ENCODE assay signal across 23 cellular contexts in the genomic region with DNA sequence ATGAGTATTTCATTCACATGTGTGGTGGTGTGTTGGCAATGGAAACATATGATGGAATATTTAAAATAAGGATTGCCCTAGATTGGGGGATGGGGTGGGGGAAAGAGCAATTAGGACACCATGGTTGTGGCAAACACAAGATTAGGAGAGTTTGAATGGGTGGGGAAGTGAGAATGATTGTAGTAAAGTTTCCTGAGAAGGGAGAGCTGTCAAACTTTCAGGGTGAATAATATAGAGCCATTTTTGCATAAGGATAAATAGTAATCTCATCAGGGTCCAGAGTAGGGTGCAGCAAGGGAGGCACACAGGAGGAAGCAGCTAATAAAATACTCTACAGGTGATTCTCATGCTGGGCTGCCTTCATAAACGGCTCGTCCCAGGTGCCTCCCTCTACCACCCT.
DNase-seq lines count a peak whose midpoint lies in the region; ATAC-seq and TF ChIP-seq lines count a peak whose summit lies in the region.
"Had no signal": no experiment of that assay in that cellular context is flagged by ENCODE, and none has a peak within 500 bp of the region (broad histone marks: within the 10 kb centered on the region; RNA-seq: fewer than 3 reads in every experiment).

No MANE protein-coding gene starts in this region.

- no peaks in the 10 kb centered on the region for H4K20me1 ChIP-seq in OCI-LY3 (ENCODE audit: insufficient read depth, low read length)
- H4K20me1 ChIP-seq: BLaER1 treated with 17β-estradiol and CSF1 and Interleukin-3, amounts not matched to agents 10 nM and 100 nM had no signal

- H3K4me3 Mint-ChIP-seq in osteocyte (ENCODE audit: unreplicated experiment): no peak overlapping the region
- H3K4me3 Mint-ChIP-seq in activated CD8-positive, alpha-beta memory T cell treated with anti-CD3 and anti-CD28 coated beads, Interleukin-2, amount 10 ng/mL, durations not matched to agents 7 days and 5 days: no peak overlapping the region
- H3K4me3 Mint-ChIP-seq: CD8-positive, alpha-beta T cell; GM23338 had no signal

- no peaks in the 10 kb centered on the region for H3K27me3 ChIP-seq in OCI-LY3 (ENCODE audit: low read depth, low read length)
- H3K27me3 ChIP-seq: BLaER1 treated with 17β-estradiol and CSF1 and Interleukin-3, amounts not matched to agents 10 nM and 100 nM had no signal

- TF ChIP-seq CTCF in OCI-LY3 (IDR thresholded peaks at IDR 0.05; ENCODE audit: low read depth, low read length) (no peak), osteocyte (IDR thresholded peaks at IDR 0.05) (no peak)

- peak overlapping the region; percentile 49 for H3K4me2 ChIP-seq in OCI-LY3 (ENCODE audit: low read length)
- H3K4me2 ChIP-seq: BLaER1 treated with 17β-estradiol and CSF1 and Interleukin-3, amounts not matched to agents 10 nM and 100 nM; GM23338 had no signal

- H3K9ac ChIP-seq in OCI-LY3 (ENCODE audit: low read length): no peak overlapping the region
- H3K9ac ChIP-seq: BLaER1 treated with 17β-estradiol and CSF1 and Interleukin-3, amounts not matched to agents 10 nM and 100 nM had no signal

- peaks cover 3% of the 10 kb centered on the region for H3K9me3 Mint-ChIP-seq in osteocyte (ENCODE audit: unreplicated experiment)
- no peaks in the 10 kb centered on the region for H3K9me3 Mint-ChIP-seq in activated CD8-positive, alpha-beta memory T cell treated with anti-CD3 and anti-CD28 coated beads, Interleukin-2, amount 10 ng/mL, durations not matched to agents 7 days and 5 days (ENCODE audit: low read depth)
- H3K9me3 Mint-ChIP-seq: CD8-positive, alpha-beta T cell; GM23338 had no signal

- peak overlapping the region; percentile 37 for H3K27ac ChIP-seq in OCI-LY3 (ENCODE audit: low read length)
- H3K27ac ChIP-seq: BLaER1 treated with 17β-estradiol and CSF1 and Interleukin-3, amounts not matched to agents 10 nM and 100 nM had no signal

- no peaks in the 10 kb centered on the region for H3K36me3 ChIP-seq in OCI-LY3 (replicated peaks; ENCODE audit: low read depth, low read length)
- H3K36me3 ChIP-seq: BLaER1 treated with 17β-estradiol and CSF1 and Interleukin-3, amounts not matched to agents 10 nM and 100 nM had no signal

- no peaks in the 10 kb centered on the region for H3K9me3 ChIP-seq in OCI-LY3 (ENCODE audit: insufficient read depth, low read length)
- H3K9me3 ChIP-seq: BLaER1 treated with 17β-estradiol and CSF1 and Interleukin-3, amounts not matched to agents 10 nM and 100 nM had no signal

- peak; percentile 60 for ATAC-seq in GM19395 (IDR thresholded peaks at IDR 0.05; ENCODE audit: unreplicated experiment)
- ATAC-seq in HG02678 (IDR thresholded peaks at IDR 0.05; ENCODE audit: unreplicated experiment): peak; percentile 26
- ATAC-seq in HG02852 (IDR thresholded peaks at IDR 0.05; ENCODE audit: unreplicated experiment): no peak
- ATAC-seq in activated CD8-positive, alpha-beta memory T cell treated with anti-CD3 and anti-CD28 coated beads, Interleukin-2, amount 10 ng/mL, durations not matched to agents 7 days and 5 days: no peak
- ATAC-seq in HG03460 (IDR thresholded peaks at IDR 0.05; ENCODE audit: unreplicated experiment): no peak
- ATAC-seq: CD8-positive, alpha-beta T cell; GM23338; HCT116 had no signal

- no peaks in the 10 kb centered on the region for H3K36me3 Mint-ChIP-seq in osteocyte (ENCODE audit: unreplicated experiment)
- H3K36me3 Mint-ChIP-seq in activated CD8-positive, alpha-beta memory T cell treated with anti-CD3 and anti-CD28 coated beads, Interleukin-2, amount 10 ng/mL, durations not matched to agents 7 days and 5 days: no peaks in the 10 kb centered on the region
- H3K36me3 Mint-ChIP-seq: CD8-positive, alpha-beta T cell had no signal

- CTCF ChIA-PET in activated CD8-positive, alpha-beta memory T cell treated with anti-CD3 and anti-CD28 coated beads, Interleukin-2, amount 10 ng/mL, durations not matched to agents 7 days and 5 days (lab: Charles Lee): no interaction called here

- no peak for DNase-seq in osteocyte (ENCODE audit: extremely low spot score, unreplicated experiment)
- no peak for DNase-seq in activated CD8-positive, alpha-beta memory T cell treated with anti-CD3 and anti-CD28 coated beads, Interleukin-2, amount 10 ng/mL, durations not matched to agents 7 days and 5 days
- DNase-seq in GM03348 (ENCODE audit: low spot score): no peak
- DNase-seq: CD8-positive, alpha-beta T cell; Kasumi-1; MM.1S; NCI-H1105 treated with DMSO at 0.1 percent for 48 hours; NCI-H1694; NCI-H2081 treated with DMSO at 0.1 percent for 48 hours; NCI-H510A; NCI-H748 treated with DMSO at 0.1 percent for 48 hours; NK-92 treated with Interleukin-12 subunit alpha and Interleukin-12 subunit beta, amount 100 ng/mL, for 24 hours; Right ventricle myocardium superior; SW 1271; T-helper 2 cell had no signal

- no peaks in the 10 kb centered on the region for H3K27me3 Mint-ChIP-seq in osteocyte (ENCODE audit: unreplicated experiment)
- H3K27me3 Mint-ChIP-seq in activated CD8-positive, alpha-beta memory T cell treated with anti-CD3 and anti-CD28 coated beads, Interleukin-2, amount 10 ng/mL, durations not matched to agents 7 days and 5 days: no peaks in the 10 kb centered on the region

- peaks cover 75% of the 10 kb centered on the region for H3K4me1 Mint-ChIP-seq in osteocyte (ENCODE audit: unreplicated experiment)
- no peaks in the 10 kb centered on the region for H3K4me1 Mint-ChIP-seq in activated CD8-positive, alpha-beta memory T cell treated with anti-CD3 and anti-CD28 coated beads, Interleukin-2, amount 10 ng/mL, durations not matched to agents 7 days and 5 days

- H3K27ac Mint-ChIP-seq in osteocyte (ENCODE audit: unreplicated experiment): peak overlapping the region; percentile 87
- no peak overlapping the region for H3K27ac Mint-ChIP-seq in activated CD8-positive, alpha-beta memory T cell treated with anti-CD3 and anti-CD28 coated beads, Interleukin-2, amount 10 ng/mL, durations not matched to agents 7 days and 5 days
- H3K27ac Mint-ChIP-seq: CD8-positive, alpha-beta T cell; GM23338 had no signal

- peak overlapping the region; percentile 19; the same call in 1 of the 2 replicates for H3K4me3 ChIP-seq in OCI-LY3 (ENCODE audit: low read length)
- H3K4me3 ChIP-seq: BLaER1 treated with 17β-estradiol and CSF1 and Interleukin-3, amounts not matched to agents 10 nM and 100 nM; GM23338 had no signal

- H2AFZ ChIP-seq in OCI-LY3 (ENCODE audit: low read depth, low read length): no peak overlapping the region
- H2AFZ ChIP-seq: GM23338 had no signal

- no peaks in the 10 kb centered on the region for H3K79me2 ChIP-seq in OCI-LY3 (ENCODE audit: low read length)

- H3K4me1 ChIP-seq in OCI-LY3 (ENCODE audit: low read length): peaks cover 49% of the 10 kb centered on the region

Comparison
In these comparisons a context has a peak if more than half of its experiments do, and no peak if none do; other contexts are left out.
1. ATAC-seq: peak in GM19395 (single experiment) and HG02678 (single experiment); none in HG02852 (single experiment), activated CD8-positive, alpha-beta memory T cell treated with anti-CD3 and anti-CD28 coated beads, Interleukin-2, amount 10 ng/mL, durations not matched to agents 7 days and 5 days (single experiment) and HG03460 (single experiment).